In genomic region chr19:58183822-58184215, GRCh38 we compare ENCODE assay signal across 8 cellular contexts. TPM values are rescaled to one million over a fixed set of nuclear protein-coding genes. Genes with fewer than 3 reads are reported as not detected.
DNase-seq lines count a peak whose midpoint lies in the region; ATAC-seq, FAIRE-seq and TF ChIP-seq lines count a peak whose summit lies in the region.

No MANE protein-coding gene starts in this region.

- H3K4me3 ChIP-seq in GM12864 (ENCODE audit: low read depth, low read length) (peak overlapping the region; percentile 88), OCI-LY3 (ENCODE audit: low read length) (peak overlapping the region; percentile 92), pancreas (peak overlapping the region; percentile 74 to 93 (median 84))

- peak overlapping the region; percentile 94 for H3K27ac Mint-ChIP-seq in endothelial cell (ENCODE audit: unreplicated experiment)

- peak overlapping the region; percentile 91; the same call in 1 of the 2 replicates for H3K27ac ChIP-seq in OCI-LY3 (ENCODE audit: low read length)
- peak overlapping the region; percentile 84 to 99 (median 98) for H3K27ac ChIP-seq in pancreas

- H3K36me3 Mint-ChIP-seq in endothelial cell (ENCODE audit: low read depth, unreplicated experiment) = peaks cover 57% of the 10 kb centered on the region

- DNase-seq in GM12864 (ENCODE audit: low read depth) (no peak), endothelial cell (ENCODE audit: low spot score) (no peak), pancreas (no peak), H54 (ENCODE audit: insufficient read length, low spot score) (no peak), RCC 7860 (ENCODE audit: low spot score) (no peak)

- TF ChIP-seq POLR2A in H54 (IDR thresholded peaks at IDR 0.05; ENCODE audit: low read depth, low read length) = no peak

- H4K20me1 ChIP-seq in OCI-LY3 (ENCODE audit: insufficient read depth, low read length) = no peaks in the 10 kb centered on the region

- peak overlapping the region; percentile 97 for H2AFZ ChIP-seq in OCI-LY3 (ENCODE audit: low read depth, low read length)

- no peak for ATAC-seq in pancreas
- no peak for ATAC-seq in GM18502 (IDR thresholded peaks at IDR 0.05; ENCODE audit: poor library complexity, unreplicated experiment)
- no peak for ATAC-seq in HG03354 (IDR thresholded peaks at IDR 0.05; ENCODE audit: poor library complexity, severe bottlenecking, unreplicated experiment)

- TF ChIP-seq CTCF in GM12864 (IDR thresholded peaks at IDR 0.05; ENCODE audit: low read depth, low read length, missing control alignments) (no peak), OCI-LY3 (IDR thresholded peaks at IDR 0.05; ENCODE audit: low read depth, low read length) (no peak), endothelial cell (IDR thresholded peaks at IDR 0.05; ENCODE audit: unreplicated experiment) (no peak), pancreas (IDR thresholded peaks at IDR 0.05) (no peak)

- peaks cover 11% of the 10 kb centered on the region for H3K4me1 ChIP-seq in OCI-LY3 (ENCODE audit: low read length)
- H3K4me1 ChIP-seq in pancreas = peaks cover 0 to 3% (median 0%) of the 10 kb centered on the region in 3 donors

- intact Hi-C loops in pancreas (cut with DNase I) = no loop called here

- peak overlapping the region; percentile 93 for H3K4me2 ChIP-seq in OCI-LY3 (ENCODE audit: low read length)

- peaks cover 3% of the 10 kb centered on the region for H3K4me1 Mint-ChIP-seq in endothelial cell (ENCODE audit: unreplicated experiment)

- peak overlapping the region; percentile 90 for H3K4me3 Mint-ChIP-seq in endothelial cell (ENCODE audit: unreplicated experiment)

- H3K9me3 ChIP-seq in OCI-LY3 (ENCODE audit: insufficient read depth, low read length) (peaks cover 41% of the 10 kb centered on the region), pancreas (peaks cover 0 to 22% (median 1%) of the 10 kb centered on the region in 4 donors)

- H3K9me3 Mint-ChIP-seq in endothelial cell (ENCODE audit: unreplicated experiment) = peaks cover 33% of the 10 kb centered on the region

- WGBS in pancreas, 2 donors = 15 to 17% methylated on average over 13 of the region's 13 CpGs

- no peaks in the 10 kb centered on the region for H3K27me3 ChIP-seq in OCI-LY3 (ENCODE audit: low read depth, low read length)
- no peaks in the 10 kb centered on the region for H3K27me3 ChIP-seq in pancreas

- peaks cover 12% of the 10 kb centered on the region for H3K79me2 ChIP-seq in OCI-LY3 (ENCODE audit: low read length)

- peaks cover 71% of the 10 kb centered on the region for H3K36me3 ChIP-seq in OCI-LY3 (replicated peaks; ENCODE audit: low read depth, low read length)
- H3K36me3 ChIP-seq in pancreas = peaks cover 5 to 24% (median 12%) of the 10 kb centered on the region in 3 donors

- peaks cover 16% of the 10 kb centered on the region for H3K27me3 Mint-ChIP-seq in endothelial cell (ENCODE audit: unreplicated experiment)

- FAIRE-seq in pancreas (lab: Jason Lieb, UNC) = no peak
- no peak for FAIRE-seq in H54 (lab: Jason Lieb, UNC)
- no peak for FAIRE-seq in RCC 7860 (lab: Jason Lieb, UNC)

- H3K9ac ChIP-seq in OCI-LY3 (ENCODE audit: low read length) = peak overlapping the region; percentile 97

RNA-seq across cellular contexts. Expression of gene ZNF274, which starts 1.0 kb away (rescaled TPM):
- total RNA-seq in endothelial cell (ENCODE audit: unreplicated experiment) = 21.4 TPM
- total RNA-seq in pancreas = 10 to 100 TPM in 2 of 6 donors, 1 to 10 TPM in 4; 6.4 to 13.0 (median 7.3) TPM
- polyA plus RNA-seq in pancreas = 10 to 100 TPM in 1 of 2 donors, 1 to 10 TPM in 1; 8.3 to 15.1 TPM

RNA-seq across cellular contexts. Expression of gene ZNF329, which starts 33.2 kb away (rescaled TPM):
- total RNA-seq in endothelial cell (ENCODE audit: unreplicated experiment) = 14.9 TPM
- 1 to 10 TPM; 2.3 to 6.2 (median 3.4) TPM for total RNA-seq in pancreas
- polyA plus RNA-seq in pancreas = 1 to 10 TPM; 2.2 to 4.1 TPM

RNA-seq across cellular contexts. Expression of gene ZNF544, which starts 44.9 kb away (rescaled TPM):
- 44.3 TPM for total RNA-seq in endothelial cell (ENCODE audit: unreplicated experiment)
- total RNA-seq in pancreas = 10 to 100 TPM in 2 of 6 donors, 1 to 10 TPM in 4; 6.5 to 15.8 (median 7.9) TPM
- 10 to 100 TPM; 11.2 to 13.1 TPM for polyA plus RNA-seq in pancreas
